13 cellular contexts compared by ENCODE assay signal in the genomic region with DNA sequence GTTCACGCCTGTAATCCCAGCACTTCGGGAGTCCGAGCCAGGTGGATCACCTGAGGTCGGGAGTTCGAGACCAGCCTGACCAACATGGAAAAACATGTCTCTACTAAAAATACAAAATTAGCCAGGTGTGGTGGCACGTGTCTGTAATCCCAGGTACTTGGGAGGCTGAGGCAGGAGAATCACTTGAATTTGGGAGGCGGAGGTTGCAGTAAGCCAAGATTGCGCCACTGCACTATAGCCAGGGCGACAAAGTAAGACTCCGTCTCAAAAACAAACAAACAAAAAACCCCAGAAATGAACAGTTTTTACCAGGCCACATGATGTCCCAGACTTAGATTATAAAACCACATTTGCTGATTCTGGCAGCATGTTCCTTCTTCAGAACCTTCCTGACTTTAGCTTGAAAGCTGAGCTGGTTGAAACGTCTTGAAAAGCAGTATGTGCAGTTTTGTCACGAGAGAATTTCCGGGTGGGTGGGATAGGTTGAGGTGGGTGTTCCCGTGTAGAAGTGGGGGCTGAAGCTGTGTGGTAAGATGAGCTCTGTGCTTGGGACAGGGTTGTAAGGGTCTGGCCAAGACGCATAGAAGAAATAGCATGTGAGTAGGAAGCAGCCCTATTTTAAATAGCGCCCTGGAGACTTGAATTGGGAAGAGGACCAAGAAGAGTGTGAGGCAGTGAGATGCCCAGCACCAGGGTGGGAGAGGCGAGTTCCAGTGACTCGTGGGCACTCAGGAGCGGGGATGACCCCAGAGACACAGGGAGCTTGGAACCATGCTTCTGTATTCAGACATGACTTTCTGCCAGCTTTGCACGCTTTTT. TPM values are rescaled to one million over a fixed set of nuclear protein-coding genes. Genes with fewer than 3 reads are reported as not detected.
DNase-seq lines count a peak whose midpoint lies in the region; TF ChIP-seq lines count a peak whose summit lies in the region.
"Had no signal": no experiment of that assay in that cellular context is flagged by ENCODE, and none has a peak within 500 bp of the region (broad histone marks: within the 10 kb centered on the region; RNA-seq: fewer than 3 reads in every experiment).

No MANE protein-coding gene starts in this region.

- intact Hi-C loops in sigmoid colon (cut with DNase I) = no loop called here

- H3K27ac ChIP-seq in iPS-18a (ENCODE audit: low read length) (no peak overlapping the region), sigmoid colon (peak overlapping the region; percentile 25 to 66 (median 45))
- H3K27ac ChIP-seq: C4-2B, KMS-11 had no signal

- H3K27me3 ChIP-seq in H7 (ENCODE audit: control insufficient read depth, insufficient read depth, low read length) (no peaks in the 10 kb centered on the region), iPS-18a (ENCODE audit: control insufficient read depth, insufficient read depth, low read length) (peaks cover 6% of the 10 kb centered on the region), sigmoid colon (no peaks in the 10 kb centered on the region)

- TF ChIP-seq POLR2A in sigmoid colon (IDR thresholded peaks at IDR 0.05) = no peak

- no peaks in the 10 kb centered on the region for H3K27me3 Mint-ChIP-seq in brain
- no peaks in the 10 kb centered on the region for H3K27me3 Mint-ChIP-seq in T-helper 2 cell treated with Interferon-gamma antibody and Interleukin-4, amounts not matched to agents 5 μg/mL and 100 μg/mL, for 36 hours (ENCODE audit: low read depth)
- H3K27me3 Mint-ChIP-seq: activated CD8-positive, alpha-beta memory T cell treated with anti-CD3 and anti-CD28 coated beads, Interleukin-2, amount 10 ng/mL, durations not matched to agents 7 days and 5 days; central memory CD8-positive, alpha-beta T cell had no signal

- H3K4me1 ChIP-seq in iPS-18a (ENCODE audit: control insufficient read depth, low read depth, low read length) (peaks cover 36% of the 10 kb centered on the region), sigmoid colon (peaks cover 0 to 55% (median 40%) of the 10 kb centered on the region in 4 donors)

- H3K4me3 ChIP-seq in H7 (ENCODE audit: insufficient read depth, low read depth, low read length) (no peak overlapping the region), iPS-18a (ENCODE audit: low read length) (peak overlapping the region; percentile 1), sigmoid colon (peak overlapping the region in 1 of 4 donors; percentile 4)

- peaks cover 54% of the 10 kb centered on the region for H3K4me1 Mint-ChIP-seq in brain
- H3K4me1 Mint-ChIP-seq in T-helper 2 cell treated with Interferon-gamma antibody and Interleukin-4, amounts not matched to agents 5 μg/mL and 100 μg/mL, for 36 hours (ENCODE audit: low read depth) = peaks cover 22% of the 10 kb centered on the region

- H3K9me3 ChIP-seq in iPS-18a (ENCODE audit: control insufficient read depth, low read depth, low read length) (no peaks in the 10 kb centered on the region), sigmoid colon (no peaks in the 10 kb centered on the region)

- H3K9me3 Mint-ChIP-seq in brain = peaks cover 0 to 2% (median 0%) of the 10 kb centered on the region in 5 experiments
- H3K9me3 Mint-ChIP-seq in T-helper 2 cell treated with Interferon-gamma antibody and Interleukin-4, amounts not matched to agents 5 μg/mL and 100 μg/mL, for 36 hours = no peaks in the 10 kb centered on the region
- H3K9me3 Mint-ChIP-seq: central memory CD8-positive, alpha-beta T cell had no signal

- TF ChIP-seq CTCF in brain (conservative IDR thresholded peaks at IDR 0.05) (no peak), sigmoid colon (IDR thresholded peaks at IDR 0.05) (no peak)

- 65 to 83% methylated on average over 20 of the region's 20 CpGs for WGBS in sigmoid colon, 2 donors

- H3K36me3 Mint-ChIP-seq in brain = peaks cover 41% of the 10 kb centered on the region
- peaks cover 3% of the 10 kb centered on the region for H3K36me3 Mint-ChIP-seq in T-helper 2 cell treated with Interferon-gamma antibody and Interleukin-4, amounts not matched to agents 5 μg/mL and 100 μg/mL, for 36 hours (ENCODE audit: low read depth)

- peak overlapping the region; percentile 17 to 82 (median 50) for H3K27ac Mint-ChIP-seq in brain
- H3K27ac Mint-ChIP-seq in T-helper 2 cell treated with Interferon-gamma antibody and Interleukin-4, amounts not matched to agents 5 μg/mL and 100 μg/mL, for 36 hours = no peak overlapping the region
- H3K27ac Mint-ChIP-seq: activated CD8-positive, alpha-beta memory T cell treated with anti-CD3 and anti-CD28 coated beads, Interleukin-2, amount 10 ng/mL, durations not matched to agents 7 days and 5 days had no signal

- no peak for TF ChIP-seq EP300 in sigmoid colon (IDR thresholded peaks at IDR 0.05)

- DNase-seq in H7 = peak; percentile 39
- no peak for DNase-seq in sigmoid colon
- no peak for DNase-seq in NOMO-1 treated with dmso at 0.1 percent for 144 hours (lab: John Stamatoyannopoulos, UW; ENCODE audit: unreplicated experiment)
- DNase-seq in NCI-H2171 (lab: John Stamatoyannopoulos, UW) = no peak
- no peak for DNase-seq in T-helper 2 cell treated with Interferon-gamma antibody and Interleukin-4, amounts not matched to agents 5 μg/mL and 100 μg/mL, for 36 hours (ENCODE audit: low spot score)
- no peak for DNase-seq in T-helper 2 cell
- DNase-seq: activated CD8-positive, alpha-beta memory T cell treated with anti-CD3 and anti-CD28 coated beads, Interleukin-2, amount 10 ng/mL, durations not matched to agents 7 days and 5 days; occipital lobe had no signal

- H3K36me3 ChIP-seq in H7 (replicated peaks; ENCODE audit: control insufficient read depth, insufficient read depth, low read length) (no peaks in the 10 kb centered on the region), iPS-18a (ENCODE audit: control insufficient read depth, low read depth, low read length) (no peaks in the 10 kb centered on the region), sigmoid colon (peaks cover 0 to 3% (median 0%) of the 10 kb centered on the region in 4 donors)

- H3K9ac ChIP-seq in iPS-18a (ENCODE audit: low read length) = no peak overlapping the region
- H3K9ac ChIP-seq: KMS-11 had no signal

- peak overlapping the region in 3 of 5 experiments; percentile 42 to 47 (median 45) for H3K4me3 Mint-ChIP-seq in brain
- no peak overlapping the region for H3K4me3 Mint-ChIP-seq in T-helper 2 cell treated with Interferon-gamma antibody and Interleukin-4, amounts not matched to agents 5 μg/mL and 100 μg/mL, for 36 hours
- H3K4me3 Mint-ChIP-seq: activated CD8-positive, alpha-beta memory T cell treated with anti-CD3 and anti-CD28 coated beads, Interleukin-2, amount 10 ng/mL, durations not matched to agents 7 days and 5 days; central memory CD8-positive, alpha-beta T cell had no signal

RNA-seq across cellular contexts. Expression of a gene that starts 7.5 kb away (rescaled TPM):
- 36.1 and 46.8 TPM in 2 replicates for total RNA-seq in H7 (2014; rRNA removed; shearing (Covaris generic))
- polyA plus RNA-seq in brain (ENCODE audit: insufficient read depth, low read depth, low replicate concordance) = 67.3 TPM
- total RNA-seq in sigmoid colon = 10 to 100 TPM; 42.6 to 78.4 (median 53.1) TPM
- 10 to 100 TPM; 21.0 to 47.0 (median 31.4) TPM for polyA plus RNA-seq in sigmoid colon

RNA-seq across cellular contexts. Expression of a gene that starts 22.6 kb away (rescaled TPM):
- total RNA-seq in H7 (2014; rRNA removed; shearing (Covaris generic)) = 36.9 and 38.1 TPM in 2 replicates
- 74.6 TPM for polyA plus RNA-seq in brain (ENCODE audit: insufficient read depth, low read depth, low replicate concordance)
- total RNA-seq in sigmoid colon = 10 to 100 TPM; 45.7 to 52.3 (median 48.0) TPM
- 10 to 100 TPM; 16.9 to 52.0 (median 18.0) TPM for polyA plus RNA-seq in sigmoid colon
